Comparison of ENCODE assay signal across 18 cellular contexts in the genomic region with DNA sequence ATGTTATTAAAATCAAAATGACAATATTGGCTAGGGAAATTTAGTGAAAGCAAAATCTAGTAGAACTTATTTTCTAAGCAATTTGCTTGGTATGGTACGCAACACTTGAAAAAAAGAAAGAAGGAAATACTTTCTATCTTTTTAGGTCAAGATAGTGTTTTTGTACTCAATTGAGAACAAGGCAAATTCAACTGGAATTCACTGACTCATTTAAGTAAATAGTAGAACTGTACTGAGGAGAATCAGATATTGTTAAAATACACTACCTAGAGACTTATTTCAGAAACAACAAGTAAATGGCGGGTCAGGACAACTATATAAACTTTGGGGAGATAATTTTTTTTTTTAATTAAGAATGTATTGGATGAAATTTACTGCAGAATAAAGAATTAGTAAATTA.
"Had no signal": no experiment of that assay in that cellular context is flagged by ENCODE, and none has a peak within 500 bp of the region (broad histone marks: within the 10 kb centered on the region; RNA-seq: fewer than 3 reads in every experiment).

No MANE protein-coding gene starts in this region.

- H3K9me3 Mint-ChIP-seq: immature natural killer cell had no signal

- H3K4me3 ChIP-seq: dorsolateral prefrontal cortex, lower lobe of right lung, pancreas, testis, tibial artery had no signal

- H3K36me3 ChIP-seq: lower lobe of right lung, pancreas had no signal

- H3K4me1 ChIP-seq: lower lobe of right lung, pancreas, testis, tibial artery had no signal

- H3K27me3 ChIP-seq: dorsolateral prefrontal cortex, pancreas, testis, tibial artery had no signal

- FAIRE-seq: keratinocyte had no signal

- ATAC-seq: left ventricle myocardium superior; lower lobe of right lung; natural killer cell; pancreas; sciatic nerve; stimulated activated memory B cell treated with anti-CD40 and anti-IgM and Interleukin-4, amounts not matched to agents 10 μg/mL and 1 μg/mL and 100 μg/mL, for 72 hours; stimulated activated naive CD8-positive, alpha-beta T cell treated with anti-CD3 and anti-CD28 coated beads, Interleukin-15, Interleukin-2, amounts not matched to agents 100 U/mL and 50 U/mL, for 24 hours had no signal

- H3K27ac Mint-ChIP-seq: immature natural killer cell; natural killer cell; stimulated activated memory B cell treated with anti-CD40 and anti-IgM and Interleukin-4, amounts not matched to agents 10 μg/mL and 1 μg/mL and 100 μg/mL, for 72 hours; type B pancreatic cell had no signal

- DNase-seq: dorsolateral prefrontal cortex; effector CD4-positive, alpha-beta T cell; hypothalamus; immature natural killer cell; left ventricle myocardium superior; lower lobe of right lung; natural killer cell; occipital lobe; pancreas; stimulated activated CD4-positive, alpha-beta T cell treated with anti-CD3 and anti-CD28 coated beads, Interleukin-4, amount 100 ng/mL, for 4 hours; stimulated activated naive CD8-positive, alpha-beta T cell treated with anti-CD3 and anti-CD28 coated beads, Interleukin-15, Interleukin-2, amounts not matched to agents 100 U/mL and 50 U/mL, for 24 hours; substantia nigra; testis; tibial artery had no signal

- H3K9me3 ChIP-seq: lower lobe of right lung, pancreas, testis had no signal

- H3K27ac ChIP-seq: dorsolateral prefrontal cortex, lower lobe of right lung, pancreas, testis, tibial artery had no signal

- H3K36me3 Mint-ChIP-seq: natural killer cell had no signal
